Comparison of ENCODE assay signal across 24 cellular contexts in the genomic region with DNA sequence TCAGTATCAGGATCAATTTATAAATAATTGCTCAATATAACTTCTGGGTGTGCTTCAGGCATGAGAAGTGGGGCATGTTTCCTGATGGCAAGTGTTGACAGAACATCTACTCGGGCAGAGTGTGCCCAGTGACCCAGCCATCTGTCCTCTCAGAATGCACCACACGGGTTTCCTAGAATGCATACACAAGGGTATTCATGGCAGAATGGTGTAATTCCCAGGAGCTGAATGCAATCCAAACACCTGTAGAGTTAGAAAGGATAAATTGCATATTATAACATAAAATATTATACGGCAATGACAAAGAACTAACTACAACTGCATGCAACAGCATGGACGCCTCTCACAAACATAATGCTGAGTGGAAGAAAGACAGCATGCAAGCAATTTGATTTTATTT.
"Had no signal": no experiment of that assay in that cellular context is flagged by ENCODE, and none has a peak within 500 bp of the region (broad histone marks: within the 10 kb centered on the region; RNA-seq: fewer than 3 reads in every experiment).

No MANE protein-coding gene starts in this region.

- H3K4me1 ChIP-seq: SJSA1 had no signal

- H3K36me3 ChIP-seq: SJSA1 had no signal

- DNase-seq: activated CD4-positive, alpha-beta memory T cell treated with anti-CD3 and anti-CD28 coated beads for 36 hours; activated CD4-positive, alpha-beta T cell treated with anti-CD3 and anti-CD28 coated beads, Interleukin-2, amount 10 ng/mL, durations not matched to agents 7 days and 5 days; activated CD4-positive, CD25-positive, alpha-beta regulatory T cell; activated gamma-delta T cell; activated naive CD4-positive, alpha-beta T cell treated with anti-CD3 and anti-CD28 coated beads for 36 hours; activated T-cell treated with anti-CD3 and anti-CD28 coated beads for 4 hours; activated T-cell treated with anti-CD3 and anti-CD28 coated beads, Interleukin-2, amount 50 U/mL, for 48 hours; amygdala; cortex of kidney; KG1; NCI-H1105; NCI-H1436; NCI-H187 treated with DMSO at 0.1 percent for 48 hours; NCI-H2081 treated with DMSO at 0.1 percent for 48 hours; NCI-H345; NCI-H526; NCI-H82; PC-3; SW 1271 had no signal

- H3K27ac Mint-ChIP-seq: activated CD4-positive, alpha-beta memory T cell treated with anti-CD3 and anti-CD28 coated beads for 36 hours; activated CD4-positive, alpha-beta T cell treated with anti-CD3 and anti-CD28 coated beads, Interleukin-2, amount 10 ng/mL, durations not matched to agents 7 days and 5 days; activated naive CD4-positive, alpha-beta T cell treated with anti-CD3 and anti-CD28 coated beads for 36 hours; activated naive CD8-positive, alpha-beta T cell; activated T-helper 17 cell treated with anti-CD3 and anti-CD28 coated beads, Interleukin-2, amount 50 U/mL, for 72 hours; brain had no signal

- H3K4me1 Mint-ChIP-seq: activated CD4-positive, alpha-beta T cell treated with anti-CD3 and anti-CD28 coated beads, Interleukin-2, amount 10 ng/mL, durations not matched to agents 7 days and 5 days; activated T-helper 17 cell treated with anti-CD3 and anti-CD28 coated beads, Interleukin-2, amount 50 U/mL, for 72 hours; central memory CD8-positive, alpha-beta T cell had no signal

- H3K4me3 ChIP-seq: SJSA1 had no signal

- H3K9me3 ChIP-seq: SJSA1 had no signal

- H3K36me3 Mint-ChIP-seq: activated CD4-positive, alpha-beta memory T cell treated with anti-CD3 and anti-CD28 coated beads for 36 hours; activated naive CD8-positive, alpha-beta T cell; brain had no signal

- H3K9me3 Mint-ChIP-seq: activated CD4-positive, alpha-beta memory T cell treated with anti-CD3 and anti-CD28 coated beads for 36 hours; activated CD4-positive, alpha-beta T cell treated with anti-CD3 and anti-CD28 coated beads, Interleukin-2, amount 10 ng/mL, durations not matched to agents 7 days and 5 days; activated naive CD4-positive, alpha-beta T cell treated with anti-CD3 and anti-CD28 coated beads for 36 hours; central memory CD8-positive, alpha-beta T cell had no signal

- H3K4me3 Mint-ChIP-seq: activated CD4-positive, alpha-beta memory T cell treated with anti-CD3 and anti-CD28 coated beads for 36 hours; activated CD4-positive, alpha-beta T cell treated with anti-CD3 and anti-CD28 coated beads, Interleukin-2, amount 10 ng/mL, durations not matched to agents 7 days and 5 days; activated naive CD4-positive, alpha-beta T cell treated with anti-CD3 and anti-CD28 coated beads for 36 hours; activated naive CD8-positive, alpha-beta T cell; activated T-helper 17 cell treated with anti-CD3 and anti-CD28 coated beads, Interleukin-2, amount 50 U/mL, for 72 hours; brain; central memory CD8-positive, alpha-beta T cell had no signal

- H3K27ac ChIP-seq: SJSA1 had no signal
